In genomic region chr3:30384546-30385072, GRCh38 we compare ENCODE assay signal across 1 cellular context.
TF ChIP-seq lines count a peak whose summit lies in the region.

No MANE protein-coding gene starts in this region.

TF ChIP-seq in IMR-90, 13 proteins besides CTCF, POLR2A, EP300 and RAD21:
- no peak for TF ChIP-seq RCOR1 (IDR thresholded peaks at IDR 0.05; ENCODE audit: insufficient replicate concordance, low read length)
- no peak for TF ChIP-seq ELK1 (IDR thresholded peaks at IDR 0.05; ENCODE audit: borderline replicate concordance, low read depth, low read length)
- TF ChIP-seq, protein P1, sequence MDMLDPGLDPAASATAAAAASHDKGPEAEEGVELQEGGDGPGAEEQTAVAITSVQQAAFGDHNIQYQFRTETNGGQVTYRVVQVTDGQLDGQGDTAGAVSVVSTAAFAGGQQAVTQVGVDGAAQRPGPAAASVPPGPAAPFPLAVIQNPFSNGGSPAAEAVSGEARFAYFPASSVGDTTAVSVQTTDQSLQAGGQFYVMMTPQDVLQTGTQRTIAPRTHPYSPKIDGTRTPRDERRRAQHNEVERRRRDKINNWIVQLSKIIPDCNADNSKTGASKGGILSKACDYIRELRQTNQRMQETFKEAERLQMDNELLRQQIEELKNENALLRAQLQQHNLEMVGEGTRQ (IDR thresholded peaks at IDR 0.05; ENCODE audit: low read depth, low read length) = no peak
- no peak for TF ChIP-seq CHD1 (IDR thresholded peaks at IDR 0.05; ENCODE audit: low read depth, low read length)
- no peak for TF ChIP-seq MAFK (IDR thresholded peaks at IDR 0.05; ENCODE audit: low read depth, low read length)
- TF ChIP-seq CEBPB (IDR thresholded peaks at IDR 0.05; ENCODE audit: low read depth, low read length) = no peak
- TF ChIP-seq MXI1 (IDR thresholded peaks at IDR 0.05; ENCODE audit: borderline replicate concordance, low read depth, low read length) = no peak
